Comparison of ENCODE assay signal across 1 cellular context in genomic region chr7:123499211-123499968, GRCh38.
TF ChIP-seq lines count a peak whose summit lies in the region.

No MANE protein-coding gene starts in this region.

TF ChIP-seq in K562, 482 proteins besides CTCF, POLR2A, EP300 and RAD21 (continued from another document and continues in another):
- TF ChIP-seq ZNF197 (CRISPR knock-in tag; IDR thresholded peaks at IDR 0.05; ENCODE audit: low read depth) (peak; percentile 99), HOMEZ (CRISPR knock-in tag; IDR thresholded peaks at IDR 0.05) (peak; percentile 88), ZNF174 (CRISPR knock-in tag; IDR thresholded peaks at IDR 0.05) (peak; percentile 93), ZNF507 (tag; conservative IDR thresholded peaks at IDR 0.05) (no peak), CBX5 (IDR thresholded peaks at IDR 0.05; ENCODE audit: borderline replicate concordance, low read depth) (no peak), FOXJ2 (tag; IDR thresholded peaks at IDR 0.05) (no peak), FOXK2 (conservative IDR thresholded peaks at IDR 0.05 in 1 of 2, IDR thresholded peaks at IDR 0.05 in 1 of 2; ENCODE audit: low read depth in 2 of 2) (no peak), ZNF589 (CRISPR knock-in tag; IDR thresholded peaks at IDR 0.05; ENCODE audit: low read depth) (peak; percentile 98), HDAC6 (IDR thresholded peaks at IDR 0.05; ENCODE audit: low read depth, low read length) (no peak), CREBBP (IDR thresholded peaks at IDR 0.05; ENCODE audit: low read depth, low read length) (no peak), ZC3H8 (IDR thresholded peaks at IDR 0.05) (no peak), SMAD4 (CRISPR knock-in tag; conservative IDR thresholded peaks at IDR 0.05) (peak; percentile 99), KDM4B (IDR thresholded peaks at IDR 0.05; ENCODE audit: borderline replicate concordance in 2 of 2, low read depth in 1 of 2) (no peak), ELF2 (CRISPR knock-in tag; IDR thresholded peaks at IDR 0.05) (peak; percentile 86), RNF219 (CRISPR knock-in tag; IDR thresholded peaks at IDR 0.05) (peak; percentile 91), ZNF23 (CRISPR knock-in tag; IDR thresholded peaks at IDR 0.05) (peak; percentile 85), EZH2 (IDR thresholded peaks at IDR 0.05; ENCODE audit: borderline replicate concordance, low read depth, low read length) (no peak), ASH1L (IDR thresholded peaks at IDR 0.05; ENCODE audit: borderline replicate concordance, low read depth, partially characterized antibody) (no peak), ZFPM2 (CRISPR knock-in tag; IDR thresholded peaks at IDR 0.05) (peak; percentile 95), ZNF146 (CRISPR knock-in tag; IDR thresholded peaks at IDR 0.05; ENCODE audit: unreplicated experiment) (no peak), GTF2F1 (IDR thresholded peaks at IDR 0.05; ENCODE audit: low read depth, low read length) (no peak), RFX7 (CRISPR knock-in tag; IDR thresholded peaks at IDR 0.05) (peak; percentile 88; the same call in 1 of the 2 replicates), NFYB (IDR thresholded peaks at IDR 0.05; ENCODE audit: extremely low read depth, insufficient read length) (no peak), ZHX1 (conservative IDR thresholded peaks at IDR 0.05; ENCODE audit: low read length) (no peak), MLLT1 (IDR thresholded peaks at IDR 0.05) (no peak), CTBP1 (IDR thresholded peaks at IDR 0.05; ENCODE audit: borderline replicate concordance) (no peak), MECOM (CRISPR knock-in tag; IDR thresholded peaks at IDR 0.05) (peak; percentile 99), ZNF785 (CRISPR knock-in tag; IDR thresholded peaks at IDR 0.05) (no peak), IFI16 (CRISPR knock-in tag; IDR thresholded peaks at IDR 0.05) (peak; percentile 85), CLOCK (CRISPR knock-in tag; IDR thresholded peaks at IDR 0.05; ENCODE audit: borderline replicate concordance) (peak; percentile 90), ZNF395 (CRISPR knock-in tag; IDR thresholded peaks at IDR 0.05) (peak; percentile 97), ILF3 (IDR thresholded peaks at IDR 0.05; ENCODE audit: borderline replicate concordance) (no peak), WHSC1 (IDR thresholded peaks at IDR 0.05; ENCODE audit: low read length) (no peak)
- TF ChIP-seq, protein P1, sequence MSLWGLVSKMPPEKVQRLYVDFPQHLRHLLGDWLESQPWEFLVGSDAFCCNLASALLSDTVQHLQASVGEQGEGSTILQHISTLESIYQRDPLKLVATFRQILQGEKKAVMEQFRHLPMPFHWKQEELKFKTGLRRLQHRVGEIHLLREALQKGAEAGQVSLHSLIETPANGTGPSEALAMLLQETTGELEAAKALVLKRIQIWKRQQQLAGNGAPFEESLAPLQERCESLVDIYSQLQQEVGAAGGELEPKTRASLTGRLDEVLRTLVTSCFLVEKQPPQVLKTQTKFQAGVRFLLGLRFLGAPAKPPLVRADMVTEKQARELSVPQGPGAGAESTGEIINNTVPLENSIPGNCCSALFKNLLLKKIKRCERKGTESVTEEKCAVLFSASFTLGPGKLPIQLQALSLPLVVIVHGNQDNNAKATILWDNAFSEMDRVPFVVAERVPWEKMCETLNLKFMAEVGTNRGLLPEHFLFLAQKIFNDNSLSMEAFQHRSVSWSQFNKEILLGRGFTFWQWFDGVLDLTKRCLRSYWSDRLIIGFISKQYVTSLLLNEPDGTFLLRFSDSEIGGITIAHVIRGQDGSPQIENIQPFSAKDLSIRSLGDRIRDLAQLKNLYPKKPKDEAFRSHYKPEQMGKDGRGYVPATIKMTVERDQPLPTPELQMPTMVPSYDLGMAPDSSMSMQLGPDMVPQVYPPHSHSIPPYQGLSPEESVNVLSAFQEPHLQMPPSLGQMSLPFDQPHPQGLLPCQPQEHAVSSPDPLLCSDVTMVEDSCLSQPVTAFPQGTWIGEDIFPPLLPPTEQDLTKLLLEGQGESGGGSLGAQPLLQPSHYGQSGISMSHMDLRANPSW (CRISPR knock-in tag; IDR thresholded peaks at IDR 0.05): no peak
- TF ChIP-seq, protein P2, sequence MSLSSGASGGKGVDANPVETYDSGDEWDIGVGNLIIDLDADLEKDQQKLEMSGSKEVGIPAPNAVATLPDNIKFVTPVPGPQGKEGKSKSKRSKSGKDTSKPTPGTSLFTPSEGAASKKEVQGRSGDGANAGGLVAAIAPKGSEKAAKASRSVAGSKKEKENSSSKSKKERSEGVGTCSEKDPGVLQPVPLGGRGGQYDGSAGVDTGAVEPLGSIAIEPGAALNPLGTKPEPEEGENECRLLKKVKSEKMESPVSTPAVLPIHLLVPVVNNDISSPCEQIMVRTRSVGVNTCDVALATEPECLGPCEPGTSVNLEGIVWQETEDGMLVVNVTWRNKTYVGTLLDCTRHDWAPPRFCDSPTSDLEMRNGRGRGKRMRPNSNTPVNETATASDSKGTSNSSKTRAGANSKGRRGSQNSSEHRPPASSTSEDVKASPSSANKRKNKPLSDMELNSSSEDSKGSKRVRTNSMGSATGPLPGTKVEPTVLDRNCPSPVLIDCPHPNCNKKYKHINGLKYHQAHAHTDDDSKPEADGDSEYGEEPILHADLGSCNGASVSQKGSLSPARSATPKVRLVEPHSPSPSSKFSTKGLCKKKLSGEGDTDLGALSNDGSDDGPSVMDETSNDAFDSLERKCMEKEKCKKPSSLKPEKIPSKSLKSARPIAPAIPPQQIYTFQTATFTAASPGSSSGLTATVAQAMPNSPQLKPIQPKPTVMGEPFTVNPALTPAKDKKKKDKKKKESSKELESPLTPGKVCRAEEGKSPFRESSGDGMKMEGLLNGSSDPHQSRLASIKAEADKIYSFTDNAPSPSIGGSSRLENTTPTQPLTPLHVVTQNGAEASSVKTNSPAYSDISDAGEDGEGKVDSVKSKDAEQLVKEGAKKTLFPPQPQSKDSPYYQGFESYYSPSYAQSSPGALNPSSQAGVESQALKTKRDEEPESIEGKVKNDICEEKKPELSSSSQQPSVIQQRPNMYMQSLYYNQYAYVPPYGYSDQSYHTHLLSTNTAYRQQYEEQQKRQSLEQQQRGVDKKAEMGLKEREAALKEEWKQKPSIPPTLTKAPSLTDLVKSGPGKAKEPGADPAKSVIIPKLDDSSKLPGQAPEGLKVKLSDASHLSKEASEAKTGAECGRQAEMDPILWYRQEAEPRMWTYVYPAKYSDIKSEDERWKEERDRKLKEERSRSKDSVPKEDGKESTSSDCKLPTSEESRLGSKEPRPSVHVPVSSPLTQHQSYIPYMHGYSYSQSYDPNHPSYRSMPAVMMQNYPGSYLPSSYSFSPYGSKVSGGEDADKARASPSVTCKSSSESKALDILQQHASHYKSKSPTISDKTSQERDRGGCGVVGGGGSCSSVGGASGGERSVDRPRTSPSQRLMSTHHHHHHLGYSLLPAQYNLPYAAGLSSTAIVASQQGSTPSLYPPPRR (CRISPR knock-in tag; IDR thresholded peaks at IDR 0.05; ENCODE audit: borderline replicate concordance): no peak
- TF ChIP-seq, protein P3, sequence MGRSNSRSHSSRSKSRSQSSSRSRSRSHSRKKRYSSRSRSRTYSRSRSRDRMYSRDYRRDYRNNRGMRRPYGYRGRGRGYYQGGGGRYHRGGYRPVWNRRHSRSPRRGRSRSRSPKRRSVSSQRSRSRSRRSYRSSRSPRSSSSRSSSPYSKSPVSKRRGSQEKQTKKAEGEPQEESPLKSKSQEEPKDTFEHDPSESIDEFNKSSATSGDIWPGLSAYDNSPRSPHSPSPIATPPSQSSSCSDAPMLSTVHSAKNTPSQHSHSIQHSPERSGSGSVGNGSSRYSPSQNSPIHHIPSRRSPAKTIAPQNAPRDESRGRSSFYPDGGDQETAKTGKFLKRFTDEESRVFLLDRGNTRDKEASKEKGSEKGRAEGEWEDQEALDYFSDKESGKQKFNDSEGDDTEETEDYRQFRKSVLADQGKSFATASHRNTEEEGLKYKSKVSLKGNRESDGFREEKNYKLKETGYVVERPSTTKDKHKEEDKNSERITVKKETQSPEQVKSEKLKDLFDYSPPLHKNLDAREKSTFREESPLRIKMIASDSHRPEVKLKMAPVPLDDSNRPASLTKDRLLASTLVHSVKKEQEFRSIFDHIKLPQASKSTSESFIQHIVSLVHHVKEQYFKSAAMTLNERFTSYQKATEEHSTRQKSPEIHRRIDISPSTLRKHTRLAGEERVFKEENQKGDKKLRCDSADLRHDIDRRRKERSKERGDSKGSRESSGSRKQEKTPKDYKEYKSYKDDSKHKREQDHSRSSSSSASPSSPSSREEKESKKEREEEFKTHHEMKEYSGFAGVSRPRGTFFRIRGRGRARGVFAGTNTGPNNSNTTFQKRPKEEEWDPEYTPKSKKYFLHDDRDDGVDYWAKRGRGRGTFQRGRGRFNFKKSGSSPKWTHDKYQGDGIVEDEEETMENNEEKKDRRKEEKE (IDR thresholded peaks at IDR 0.05; ENCODE audit: borderline replicate concordance in 1 of 2, control insufficient read depth in 1 of 2, low read depth in 2 of 2, low read length in 1 of 2): no peak
